In genomic region chr17:8740486-8740885, GRCh38 we compare ENCODE assay signal across 11 cellular contexts. TPM values are rescaled to one million over a fixed set of nuclear protein-coding genes. Genes with fewer than 3 reads are reported as not detected.
DNase-seq lines count a peak whose midpoint lies in the region; ATAC-seq and TF ChIP-seq lines count a peak whose summit lies in the region.
"Had no signal": no experiment of that assay in that cellular context is flagged by ENCODE, and none has a peak within 500 bp of the region (broad histone marks: within the 10 kb centered on the region; RNA-seq: fewer than 3 reads in every experiment).

No MANE protein-coding gene starts in this region.

- intact Hi-C loops in spleen (cut with DNase I; ENCODE audit: low total_unique reads) (no loop called here), posterior vena cava (cut with DNase I) (loop anchor here (10.0 kb wide), 2 partner anchors 106 to 166 kb away; partner anchors contain the start of gene MYH10 (in 1 of the 2)), head of caudate nucleus (cut with DNase I) (no loop called here)

- peak; percentile 76 for ATAC-seq in T-helper 17 cell

- TF ChIP-seq CTCF in DOHH2 (IDR thresholded peaks at IDR 0.05; ENCODE audit: low read depth, low read length, poor library complexity, severe bottlenecking) = peak; percentile 37
- peak in 5 of 11 experiments; percentile 8 to 16 (median 14) for TF ChIP-seq CTCF in spleen (IDR thresholded peaks at IDR 0.05 in 8 of 11, conservative IDR thresholded peaks at IDR 0.05 in 3 of 11)
- no peak for TF ChIP-seq CTCF in osteoblast (IDR thresholded peaks at IDR 0.05; ENCODE audit: extremely low read depth, low read depth, low read length)

- H3K4me2 ChIP-seq in DOHH2 (ENCODE audit: low read length) = peak overlapping the region; percentile 7; the same call in 1 of the 2 replicates
- no peak overlapping the region for H3K4me2 ChIP-seq in osteoblast (ENCODE audit: insufficient read depth, low read length)

- H4K20me1 ChIP-seq in DOHH2 (ENCODE audit: control insufficient read depth, insufficient read depth, low read depth, low read length) (no peaks in the 10 kb centered on the region), osteoblast (ENCODE audit: insufficient read depth, low read length) (no peaks in the 10 kb centered on the region)

- peaks cover 12% of the 10 kb centered on the region for H3K27me3 Mint-ChIP-seq in T-helper 17 cell
- peaks cover 21% of the 10 kb centered on the region for H3K27me3 Mint-ChIP-seq in activated naive CD4-positive, alpha-beta T cell treated with anti-CD3 and anti-CD28 coated beads, Interleukin-2, amount 10 ng/mL, durations not matched to agents 7 days and 5 days

- H3K4me1 ChIP-seq in DOHH2 (ENCODE audit: control insufficient read depth, low read length) (peaks cover 9% of the 10 kb centered on the region), spleen (peaks cover 0 to 23% (median 10%) of the 10 kb centered on the region in 6 donors), osteoblast (ENCODE audit: insufficient read depth, low read length) (no peaks in the 10 kb centered on the region)

- no peaks in the 10 kb centered on the region for H3K9me2 ChIP-seq in DOHH2 (replicated peaks; ENCODE audit: control insufficient read depth, low read length)

- no peaks in the 10 kb centered on the region for H3K9me3 ChIP-seq in DOHH2 (ENCODE audit: control insufficient read depth, insufficient read depth, low read length)
- no peaks in the 10 kb centered on the region for H3K9me3 ChIP-seq in T-helper 17 cell (ENCODE audit: control insufficient read depth, low read length, poor library complexity, severe bottlenecking)
- no peaks in the 10 kb centered on the region for H3K9me3 ChIP-seq in spleen
- H3K9me3 ChIP-seq in osteoblast (ENCODE audit: low read depth, low read length) = no peaks in the 10 kb centered on the region

- H3K4me3 ChIP-seq in DOHH2 (ENCODE audit: low read length) = no peak overlapping the region
- H3K4me3 ChIP-seq in spleen = peak overlapping the region in 5 of 8 donors; percentile 7 to 57 (median 19)
- no peak overlapping the region for H3K4me3 ChIP-seq in osteoblast (ENCODE audit: insufficient read depth, low read length)

- DNase-seq in T-helper 17 cell = peak; percentile 33 to 39 (median 35)
- peak; percentile 68 for DNase-seq in activated naive CD4-positive, alpha-beta T cell treated with anti-CD3 and anti-CD28 coated beads, Interleukin-2, amount 10 ng/mL, durations not matched to agents 7 days and 5 days
- DNase-seq in spleen = peak; percentile 86
- DNase-seq in posterior vena cava (ENCODE audit: low spot score) = no peak
- no peak for DNase-seq in osteoblast (ENCODE audit: insufficient read length, low spot score, missing footprints)
- no peak for DNase-seq in NCI-H2081 (lab: John Stamatoyannopoulos, UW)
- DNase-seq in head of caudate nucleus = no peak
- DNase-seq: erythroblast, GDM1 had no signal

- 6 to 34% (median 25%) methylated on average over 11 to 12 of the region's 12 CpGs for WGBS in spleen, 5 donors

- TF ChIP-seq POLR2A in spleen (IDR thresholded peaks at IDR 0.05) = no peak

- H3F3A ChIP-seq in DOHH2 (ENCODE audit: control insufficient read depth, insufficient read depth) = no peaks in the 10 kb centered on the region

- peak overlapping the region; percentile 74 for H3K27ac Mint-ChIP-seq in T-helper 17 cell
- H3K27ac Mint-ChIP-seq in activated naive CD4-positive, alpha-beta T cell treated with anti-CD3 and anti-CD28 coated beads, Interleukin-2, amount 10 ng/mL, durations not matched to agents 7 days and 5 days = peak overlapping the region; percentile 83

- no peak overlapping the region for H3K27ac ChIP-seq in DOHH2 (ENCODE audit: low read depth, low read length)
- H3K27ac ChIP-seq in spleen = peak overlapping the region in 3 of 8 donors; percentile 32 to 57 (median 44)
- H3K27ac ChIP-seq in osteoblast (ENCODE audit: low read depth, low read length) = no peak overlapping the region

- no peaks in the 10 kb centered on the region for H3K36me3 Mint-ChIP-seq in T-helper 17 cell (ENCODE audit: low read depth)
- H3K36me3 Mint-ChIP-seq in activated naive CD4-positive, alpha-beta T cell treated with anti-CD3 and anti-CD28 coated beads, Interleukin-2, amount 10 ng/mL, durations not matched to agents 7 days and 5 days = no peaks in the 10 kb centered on the region

- no peak overlapping the region for H2AFZ ChIP-seq in osteoblast (ENCODE audit: low read length)

- CTCF ChIA-PET in activated naive CD4-positive, alpha-beta T cell treated with anti-CD3 and anti-CD28 coated beads, Interleukin-2, amount 10 ng/mL, durations not matched to agents 7 days and 5 days (lab: Charles Lee) = interaction anchor here (0.7 to 1.0 kb wide), 2 partner anchors 17 to 603 kb away, joined by 4 to 5 read pairs; no protein-coding TSS in a partner anchor

- peaks cover 16% of the 10 kb centered on the region for H3K4me1 Mint-ChIP-seq in T-helper 17 cell
- H3K4me1 Mint-ChIP-seq in activated naive CD4-positive, alpha-beta T cell treated with anti-CD3 and anti-CD28 coated beads, Interleukin-2, amount 10 ng/mL, durations not matched to agents 7 days and 5 days = peaks cover 26% of the 10 kb centered on the region

- no peaks in the 10 kb centered on the region for H3K36me3 ChIP-seq in DOHH2 (ENCODE audit: control insufficient read depth, low read length)
- H3K36me3 ChIP-seq in spleen = no peaks in the 10 kb centered on the region
- H3K36me3 ChIP-seq in osteoblast (ENCODE audit: insufficient read depth, low read length) = no peaks in the 10 kb centered on the region

- H3K79me2 ChIP-seq in DOHH2 (ENCODE audit: control insufficient read depth, low read length) (no peaks in the 10 kb centered on the region), osteoblast (ENCODE audit: insufficient read depth, low read length) (no peaks in the 10 kb centered on the region)

- no peaks in the 10 kb centered on the region for H3K27me3 ChIP-seq in DOHH2 (ENCODE audit: control insufficient read depth, low read length)
- H3K27me3 ChIP-seq in spleen (replicated peaks in 1 of 7) = peaks cover 0 to 43% (median 0%) of the 10 kb centered on the region in 7 donors
- H3K27me3 ChIP-seq in osteoblast (ENCODE audit: insufficient read depth, low read length) = peaks cover 9% of the 10 kb centered on the region

- peak overlapping the region; percentile 89 for H3K4me3 Mint-ChIP-seq in T-helper 17 cell
- peak overlapping the region; percentile 74 for H3K4me3 Mint-ChIP-seq in activated naive CD4-positive, alpha-beta T cell treated with anti-CD3 and anti-CD28 coated beads, Interleukin-2, amount 10 ng/mL, durations not matched to agents 7 days and 5 days

- no peaks in the 10 kb centered on the region for H3K9me3 Mint-ChIP-seq in activated naive CD4-positive, alpha-beta T cell treated with anti-CD3 and anti-CD28 coated beads, Interleukin-2, amount 10 ng/mL, durations not matched to agents 7 days and 5 days

RNA-seq across cellular contexts. Expression of gene CCDC42, which starts 4.2 kb away (rescaled TPM):
- total RNA-seq in T-helper 17 cell = under 1 TPM; 0.26 to 0.67 TPM
- under 1 TPM in 1 of 7 donors, not detected in 6; 0.60 TPM for total RNA-seq in spleen
- polyA plus RNA-seq in spleen = under 1 TPM; 0.10 to 0.33 (median 0.11) TPM
- total RNA-seq in posterior vena cava = not detected
- 0.36 TPM in 1 of 2 replicates, not detected in the other for total RNA-seq in osteoblast
- polyA plus RNA-seq: neural cell had no signal

RNA-seq across cellular contexts. Expression of gene SPDYE4, which starts 17.9 kb away (rescaled TPM):
- not detected for total RNA-seq in T-helper 17 cell
- not detected for total RNA-seq in spleen
- polyA plus RNA-seq in spleen = not detected
- total RNA-seq in posterior vena cava = not detected
- total RNA-seq in osteoblast = not detected in 2 replicates
- polyA plus RNA-seq: neural cell had no signal

RNA-seq across cellular contexts. Expression of gene MFSD6L, which starts 58.7 kb away (rescaled TPM):
- not detected for total RNA-seq in T-helper 17 cell
- 1 to 10 TPM in 1 of 7 donors, under 1 TPM in 6; 0.32 to 1.0 (median 0.40) TPM for total RNA-seq in spleen
- under 1 TPM; 0.12 to 0.15 (median 0.13) TPM for polyA plus RNA-seq in spleen
- under 1 TPM in 1 of 2 donors, not detected in 1; 0.19 TPM for total RNA-seq in posterior vena cava
- not detected in 2 replicates for total RNA-seq in osteoblast
- polyA plus RNA-seq: neural cell had no signal

Comparison
In these comparisons a context has a peak if more than half of its experiments do, and no peak if none do; other contexts are left out.
1. H3K4me3 ChIP-seq: peak in spleen (5 of 8); none in DOHH2 (single experiment) and osteoblast (single experiment).
2. DNase-seq: peak in T-helper 17 cell (3 of 3), activated naive CD4-positive, alpha-beta T cell treated with anti-CD3 and anti-CD28 coated beads, Interleukin-2, amount 10 ng/mL, durations not matched to agents 7 days and 5 days (single experiment) and spleen (single experiment); none in posterior vena cava (single experiment), osteoblast (single experiment), NCI-H2081 (0 of 2) and head of caudate nucleus (0 of 42).
3. intact Hi-C loops: an anchor here in posterior vena cava (10.0 kb wide); none called in spleen and head of caudate nucleus.